8 cellular contexts compared by ENCODE assay signal in genomic region chr1:11967028-11967547, GRCh38. TPM values are rescaled to one million over a fixed set of nuclear protein-coding genes. Genes with fewer than 3 reads are reported as not detected.
DNase-seq lines count a peak whose midpoint lies in the region; ATAC-seq and TF ChIP-seq lines count a peak whose summit lies in the region.

No MANE protein-coding gene starts in this region.

- H3K36me3 ChIP-seq in stomach, result peaks cover 33 to 90% (median 71%) of the 10 kb centered on the region in 4 donors

- no peak overlapping the region for H3K27ac Mint-ChIP-seq in activated naive CD4-positive, alpha-beta T cell treated with anti-CD3 and anti-CD28 coated beads, Interleukin-2, amount 10 ng/mL, durations not matched to agents 7 days and 5 days
- H3K27ac Mint-ChIP-seq in activated naive CD4-positive, alpha-beta T cell treated with anti-CD3 and anti-CD28 coated beads for 36 hours, result no peak overlapping the region

- TF ChIP-seq CTCF in VCaP (conservative IDR thresholded peaks at IDR 0.05) (peak; percentile 72), stomach (IDR thresholded peaks at IDR 0.05) (peak in 5 of 7 experiments; percentile 16 to 66 (median 41))

- H3K27me3 ChIP-seq in right cardiac atrium (ENCODE audit: control insufficient read depth, insufficient read depth), result no peaks in the 10 kb centered on the region
- H3K27me3 ChIP-seq in stomach, result no peaks in the 10 kb centered on the region

- H3K36me3 Mint-ChIP-seq in activated naive CD4-positive, alpha-beta T cell treated with anti-CD3 and anti-CD28 coated beads, Interleukin-2, amount 10 ng/mL, durations not matched to agents 7 days and 5 days, result peaks cover 2% of the 10 kb centered on the region
- no peaks in the 10 kb centered on the region for H3K36me3 Mint-ChIP-seq in activated naive CD4-positive, alpha-beta T cell treated with anti-CD3 and anti-CD28 coated beads for 36 hours (ENCODE audit: low read depth)

- H3K4me3 ChIP-seq in right cardiac atrium (ENCODE audit: low read length) (no peak overlapping the region), stomach (no peak overlapping the region)

- intact Hi-C loops in activated naive CD4-positive, alpha-beta T cell treated with anti-CD3 and anti-CD28 coated beads for 36 hours (cut with micrococcal nuclease), result loop anchor here (5.0 kb wide), 1 partner anchor 130 kb away; no protein-coding TSS in a partner anchor
- intact Hi-C loops in right cardiac atrium (cut with DNase I), result loop anchor here in 1 of 4 donors (10.0 kb wide), 1 partner anchor 132 kb away; no protein-coding TSS in a partner anchor
- intact Hi-C loops in stomach (cut with DNase I; ENCODE audit: low total_unique reads), result loop anchor here (10.0 kb wide), 1 partner anchor 132 kb away; no protein-coding TSS in a partner anchor

- 63% methylated on average over 6 of the region's 6 CpGs for WGBS in right cardiac atrium
- WGBS in stomach, 5 donors, result 43 to 63% (median 52%) methylated on average over 6 of the region's 6 CpGs

- peak; percentile 33 for DNase-seq in activated naive CD4-positive, alpha-beta T cell treated with anti-CD3 and anti-CD28 coated beads, Interleukin-2, amount 10 ng/mL, durations not matched to agents 7 days and 5 days
- DNase-seq in activated naive CD4-positive, alpha-beta T cell treated with anti-CD3 and anti-CD28 coated beads for 36 hours, result no peak
- DNase-seq in NCI-H2081 treated with DMSO at 0.1 percent for 48 hours (lab: John Stamatoyannopoulos, UW), result peak; percentile 16
- DNase-seq in right cardiac atrium, result no peak
- peak; percentile 44 for DNase-seq in stomach
- DNase-seq in activated CD8-positive, alpha-beta memory T cell treated with anti-CD3 and anti-CD28 coated beads, Interleukin-2, amount 50 U/mL, for 4 hours, result no peak

- TF ChIP-seq EP300 in stomach (IDR thresholded peaks at IDR 0.05), result no peak

- ATAC-seq in right cardiac atrium (peak; percentile 15 to 37), HG02840 (IDR thresholded peaks at IDR 0.05; ENCODE audit: low FRiP score, unreplicated experiment) (no peak)

- TF ChIP-seq POLR2A in stomach (IDR thresholded peaks at IDR 0.05), result no peak

- no peak overlapping the region for H3K27ac ChIP-seq in VCaP
- H3K27ac ChIP-seq in right cardiac atrium (ENCODE audit: low read length), result no peak overlapping the region
- no peak overlapping the region for H3K27ac ChIP-seq in stomach

- H3K27me3 Mint-ChIP-seq in activated naive CD4-positive, alpha-beta T cell treated with anti-CD3 and anti-CD28 coated beads, Interleukin-2, amount 10 ng/mL, durations not matched to agents 7 days and 5 days, result no peaks in the 10 kb centered on the region
- no peaks in the 10 kb centered on the region for H3K27me3 Mint-ChIP-seq in activated naive CD4-positive, alpha-beta T cell treated with anti-CD3 and anti-CD28 coated beads for 36 hours (ENCODE audit: low read depth)

- CTCF ChIA-PET in activated naive CD4-positive, alpha-beta T cell treated with anti-CD3 and anti-CD28 coated beads, Interleukin-2, amount 10 ng/mL, durations not matched to agents 7 days and 5 days (lab: Charles Lee), result interaction anchor here (0.5 to 1.5 kb wide), 8 partner anchors 9 to 398 kb away, joined by 3 to 7 read pairs (median 3); no protein-coding TSS in a partner anchor
- CTCF ChIA-PET in activated naive CD4-positive, alpha-beta T cell treated with anti-CD3 and anti-CD28 coated beads for 36 hours (lab: Charles Lee), result interaction anchor here (1.1 kb wide), 1 partner anchor 130 kb away, joined by 4 read pairs; no protein-coding TSS in a partner anchor

- peaks cover 4% of the 10 kb centered on the region for H3K4me1 Mint-ChIP-seq in activated naive CD4-positive, alpha-beta T cell treated with anti-CD3 and anti-CD28 coated beads, Interleukin-2, amount 10 ng/mL, durations not matched to agents 7 days and 5 days
- H3K4me1 Mint-ChIP-seq in activated naive CD4-positive, alpha-beta T cell treated with anti-CD3 and anti-CD28 coated beads for 36 hours (ENCODE audit: low read depth), result no peaks in the 10 kb centered on the region

- H3K4me3 Mint-ChIP-seq in activated naive CD4-positive, alpha-beta T cell treated with anti-CD3 and anti-CD28 coated beads, Interleukin-2, amount 10 ng/mL, durations not matched to agents 7 days and 5 days, result no peak overlapping the region
- no peak overlapping the region for H3K4me3 Mint-ChIP-seq in activated naive CD4-positive, alpha-beta T cell treated with anti-CD3 and anti-CD28 coated beads for 36 hours

- no peaks in the 10 kb centered on the region for H3K4me1 ChIP-seq in right cardiac atrium (ENCODE audit: control insufficient read depth, insufficient read depth, low read length)
- peaks cover 0 to 4% (median 0%) of the 10 kb centered on the region in 4 donors for H3K4me1 ChIP-seq in stomach

- no peaks in the 10 kb centered on the region for H3K9me3 Mint-ChIP-seq in activated naive CD4-positive, alpha-beta T cell treated with anti-CD3 and anti-CD28 coated beads, Interleukin-2, amount 10 ng/mL, durations not matched to agents 7 days and 5 days
- H3K9me3 Mint-ChIP-seq in activated naive CD4-positive, alpha-beta T cell treated with anti-CD3 and anti-CD28 coated beads for 36 hours, result no peaks in the 10 kb centered on the region

- H3K9me3 ChIP-seq in right cardiac atrium (ENCODE audit: control insufficient read depth, low read length) (no peaks in the 10 kb centered on the region), stomach (no peaks in the 10 kb centered on the region)

RNA-seq across cellular contexts. Expression of gene MFN2, which starts 13.2 kb away (rescaled TPM):
- 10 to 100 TPM; 47.4 to 52.3 TPM for total RNA-seq in activated naive CD4-positive, alpha-beta T cell treated with anti-CD3 and anti-CD28 coated beads for 36 hours
- total RNA-seq in right cardiac atrium (100 to 1,000 TPM; 386 to 449 (median 419) TPM), stomach (10 to 100 TPM; 46.6 to 68.0 (median 53.6) TPM)
- polyA plus RNA-seq in right cardiac atrium (237 TPM), stomach (10 to 100 TPM; 31.2 to 41.9 (median 37.4) TPM)

RNA-seq across cellular contexts. Expression of gene PLOD1, which starts 32.6 kb away (rescaled TPM):
- 1 to 10 TPM; 6.7 to 9.0 TPM for total RNA-seq in activated naive CD4-positive, alpha-beta T cell treated with anti-CD3 and anti-CD28 coated beads for 36 hours
- 10 to 100 TPM; 49.5 to 77.8 (median 63.1) TPM for total RNA-seq in right cardiac atrium
- polyA plus RNA-seq in right cardiac atrium, result 51.0 TPM
- 10 to 100 TPM in 4 of 5 donors, 1 to 10 TPM in 1; 8.2 to 56.2 (median 39.4) TPM for total RNA-seq in stomach
- 10 to 100 TPM in 2 of 3 donors, 1 to 10 TPM in 1; 9.8 to 39.5 (median 31.1) TPM for polyA plus RNA-seq in stomach

RNA-seq across cellular contexts. Expression of gene KIAA2013, which starts 40.9 kb away (rescaled TPM):
- 10 to 100 TPM; 16.0 to 17.7 TPM for total RNA-seq in activated naive CD4-positive, alpha-beta T cell treated with anti-CD3 and anti-CD28 coated beads for 36 hours
- 10 to 100 TPM; 34.6 to 38.1 (median 36.3) TPM for total RNA-seq in right cardiac atrium
- 37.3 TPM for polyA plus RNA-seq in right cardiac atrium
- 100 to 1,000 TPM in 2 of 5 donors, 10 to 100 TPM in 3; 21.0 to 525 (median 70.0) TPM for total RNA-seq in stomach
- 10 to 100 TPM; 14.4 to 28.9 (median 15.5) TPM for polyA plus RNA-seq in stomach

RNA-seq across cellular contexts. Expression of gene MIIP, which starts 52.2 kb away (rescaled TPM):
- total RNA-seq in activated naive CD4-positive, alpha-beta T cell treated with anti-CD3 and anti-CD28 coated beads for 36 hours, result 10 to 100 TPM; 32.8 to 36.4 TPM
- total RNA-seq in right cardiac atrium, result 10 to 100 TPM in 3 of 4 donors, 1 to 10 TPM in 1; 8.5 to 16.4 (median 12.5) TPM
- polyA plus RNA-seq in right cardiac atrium, result 12.5 TPM
- total RNA-seq in stomach, result 100 to 1,000 TPM in 1 of 5 donors, 10 to 100 TPM in 3, 1 to 10 TPM in 1; 1.8 to 107 (median 13.2) TPM
- 10 to 100 TPM; 22.1 to 32.7 (median 25.7) TPM for polyA plus RNA-seq in stomach

Comparison
In these comparisons a context has a peak if more than half of its experiments do, and no peak if none do; other contexts are left out.
1. DNase-seq: peak in activated naive CD4-positive, alpha-beta T cell treated with anti-CD3 and anti-CD28 coated beads, Interleukin-2, amount 10 ng/mL, durations not matched to agents 7 days and 5 days (single experiment), NCI-H2081 treated with DMSO at 0.1 percent for 48 hours (single experiment) and stomach (single experiment); none in activated naive CD4-positive, alpha-beta T cell treated with anti-CD3 and anti-CD28 coated beads for 36 hours (single experiment), right cardiac atrium (0 of 3) and activated CD8-positive, alpha-beta memory T cell treated with anti-CD3 and anti-CD28 coated beads, Interleukin-2, amount 50 U/mL, for 4 hours (single experiment).
2. RNA of gene MFN2, which starts 13.2 kb away (total RNA-seq): 386 to 449 TPM in right cardiac atrium; 46.6 to 68.0 TPM in stomach and 47.4 to 52.3 TPM in activated naive CD4-positive, alpha-beta T cell treated with anti-CD3 and anti-CD28 coated beads for 36 hours; every median in the first group is over 4 times any median in the second.